8 cellular contexts compared by ENCODE assay signal in the genomic region with DNA sequence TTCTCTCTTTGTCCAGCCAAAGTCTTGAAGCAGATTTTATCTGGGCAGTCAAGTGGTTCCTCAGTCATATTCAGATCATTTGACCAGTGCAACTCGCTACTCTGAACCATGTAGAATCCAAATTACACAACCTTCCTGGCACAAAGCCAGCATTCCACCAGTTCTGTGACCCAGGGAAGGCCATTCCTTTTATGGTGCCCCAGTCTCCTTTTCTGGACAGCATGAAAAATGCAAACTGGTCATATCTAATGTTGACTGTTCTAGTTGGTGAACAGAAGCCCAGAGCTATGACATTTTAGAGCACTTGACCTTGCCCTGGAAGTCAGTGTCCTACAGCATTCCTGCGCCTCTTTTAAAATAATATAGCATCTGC.
DNase-seq lines count a peak whose midpoint lies in the region; ATAC-seq, FAIRE-seq and TF ChIP-seq lines count a peak whose summit lies in the region.

No MANE protein-coding gene starts in this region.

- POLR2A ChIA-PET in activated CD4-positive, alpha-beta T cell treated with anti-CD3 and anti-CD28 coated beads for 36 hours (lab: Charles Lee), result no interaction called here

- H3K27me3 ChIP-seq in body of pancreas (no peaks in the 10 kb centered on the region), smooth muscle cell (ENCODE audit: low read depth) (no peaks in the 10 kb centered on the region)

- no peaks in the 10 kb centered on the region for H3K4me1 ChIP-seq in body of pancreas
- H3K4me1 ChIP-seq in smooth muscle cell (ENCODE audit: low read depth), result peaks cover 6% of the 10 kb centered on the region

- H3K27ac ChIP-seq in body of pancreas (no peak overlapping the region), smooth muscle cell (ENCODE audit: low read depth) (peak overlapping the region; percentile 79)

- TF ChIP-seq CTCF in body of pancreas (IDR thresholded peaks at IDR 0.05) (no peak), smooth muscle cell (IDR thresholded peaks at IDR 0.05; ENCODE audit: borderline replicate concordance, insufficient read depth, poor library complexity, severe bottlenecking) (no peak)

- H3K4me1 Mint-ChIP-seq in activated CD4-positive, alpha-beta T cell treated with anti-CD3 and anti-CD28 coated beads for 36 hours, result no peaks in the 10 kb centered on the region

- no peak overlapping the region for H3K9ac ChIP-seq in smooth muscle cell (ENCODE audit: low read depth)

- H3K27ac Mint-ChIP-seq in activated CD4-positive, alpha-beta T cell treated with anti-CD3 and anti-CD28 coated beads for 36 hours, result no peak overlapping the region

- H3K9me3 Mint-ChIP-seq in activated CD4-positive, alpha-beta T cell treated with anti-CD3 and anti-CD28 coated beads for 36 hours (ENCODE audit: low read depth), result no peaks in the 10 kb centered on the region

- intact Hi-C loops in body of pancreas (cut with DNase I), result no loop called here
- intact Hi-C loops in activated CD4-positive, alpha-beta T cell treated with anti-CD3 and anti-CD28 coated beads for 36 hours (cut with DNase I, micrococcal nuclease), result no loop called here

- CTCF ChIA-PET in activated CD4-positive, alpha-beta T cell treated with anti-CD3 and anti-CD28 coated beads for 36 hours (lab: Charles Lee), result no interaction called here

- H4K20me1 ChIP-seq in smooth muscle cell (ENCODE audit: low read depth), result no peaks in the 10 kb centered on the region

- H3K27me3 Mint-ChIP-seq in activated CD4-positive, alpha-beta T cell treated with anti-CD3 and anti-CD28 coated beads for 36 hours, result no peaks in the 10 kb centered on the region

- no peak overlapping the region for H3K4me3 Mint-ChIP-seq in activated CD4-positive, alpha-beta T cell treated with anti-CD3 and anti-CD28 coated beads for 36 hours

- no peak for TF ChIP-seq POLR2A in H54 (IDR thresholded peaks at IDR 0.05; ENCODE audit: low read depth, low read length)
- TF ChIP-seq POLR2A in body of pancreas (IDR thresholded peaks at IDR 0.05), result no peak

- peak; percentile 23 for DNase-seq in H54 (ENCODE audit: insufficient read length, low spot score)
- peak; percentile 44 to 63 (median 48) for DNase-seq in body of pancreas
- DNase-seq in hepatic stellate cell (ENCODE audit: low spot score), result peak; percentile 45
- DNase-seq in smooth muscle cell (lab: John Stamatoyannopoulos, UW; ENCODE audit: unreplicated experiment), result no peak
- DNase-seq in midbrain (lab: John Stamatoyannopoulos, UW), result no peak
- DNase-seq in activated CD4-positive, alpha-beta T cell treated with anti-CD3 and anti-CD28 coated beads for 36 hours, result no peak
- no peak for DNase-seq in HTR-8/SVneo (ENCODE audit: insufficient read length, low spot score)

- 44 to 53% methylated on average over 2 of the region's 2 CpGs for WGBS in body of pancreas, 2 donors
- 59% methylated on average over 2 of the region's 2 CpGs for WGBS in smooth muscle cell (ENCODE audit: low lambda C conversion rate)

- H3F3A ChIP-seq in smooth muscle cell (ENCODE audit: low read depth), result peaks cover 7% of the 10 kb centered on the region

- H3K4me2 ChIP-seq in smooth muscle cell, result peak overlapping the region; percentile 52

- FAIRE-seq in H54 (lab: Jason Lieb, UNC), result peak; percentile 97
- FAIRE-seq in HTR-8/SVneo (lab: Jason Lieb, UNC), result no peak

- H3K4me3 ChIP-seq in body of pancreas (no peak overlapping the region), smooth muscle cell (no peak overlapping the region)

- H2AFZ ChIP-seq in smooth muscle cell (ENCODE audit: low read depth), result no peak overlapping the region

- no peaks in the 10 kb centered on the region for H3K36me3 Mint-ChIP-seq in activated CD4-positive, alpha-beta T cell treated with anti-CD3 and anti-CD28 coated beads for 36 hours (ENCODE audit: low read depth)

- H3K9me3 ChIP-seq in body of pancreas, result no peaks in the 10 kb centered on the region
- H3K9me3 ChIP-seq in smooth muscle cell (replicated peaks; ENCODE audit: low read depth), result no peaks in the 10 kb centered on the region

- H3K36me3 ChIP-seq in body of pancreas (replicated peaks in 1 of 2; ENCODE audit: insufficient read depth in 1 of 2, low read depth in 2 of 2), result no peaks in the 10 kb centered on the region
- H3K36me3 ChIP-seq in smooth muscle cell (ENCODE audit: low read depth), result no peaks in the 10 kb centered on the region

- no peaks in the 10 kb centered on the region for H3K79me2 ChIP-seq in smooth muscle cell (ENCODE audit: low read depth)

- ATAC-seq in body of pancreas, result peak; percentile 63
- ATAC-seq in activated CD4-positive, alpha-beta T cell treated with anti-CD3 and anti-CD28 coated beads for 36 hours, result no peak
- ATAC-seq in HG03095 (IDR thresholded peaks at IDR 0.05; ENCODE audit: unreplicated experiment), result no peak

Comparison
In these comparisons a context has a peak if more than half of its experiments do, and no peak if none do; other contexts are left out.
1. DNase-seq: peak in H54 (single experiment), body of pancreas (4 of 4) and hepatic stellate cell (single experiment); none in smooth muscle cell (single experiment), midbrain (single experiment), activated CD4-positive, alpha-beta T cell treated with anti-CD3 and anti-CD28 coated beads for 36 hours (single experiment) and HTR-8/SVneo (single experiment).